Comparison of ENCODE assay signal across 8 cellular contexts in the genomic region with DNA sequence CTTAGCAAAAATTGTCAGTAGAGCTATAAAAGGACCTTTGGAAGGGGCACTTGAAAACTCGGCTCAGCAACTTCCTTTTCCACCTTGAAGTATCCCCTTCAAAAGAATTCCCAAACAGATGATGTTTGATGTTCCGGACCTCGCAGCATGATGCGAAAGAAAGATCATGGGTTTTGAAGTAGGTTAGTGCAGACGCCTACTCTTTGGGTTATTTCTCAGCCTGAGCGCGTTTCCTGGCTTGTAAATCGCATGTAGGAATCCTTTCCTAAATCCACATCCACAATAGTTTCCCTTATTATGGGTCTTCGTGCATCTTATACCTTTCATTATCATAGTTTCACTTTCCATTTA. TPM values are rescaled to one million over a fixed set of nuclear protein-coding genes. Genes with fewer than 3 reads are reported as not detected.
DNase-seq lines count a peak whose midpoint lies in the region; ATAC-seq, FAIRE-seq and TF ChIP-seq lines count a peak whose summit lies in the region.

No MANE protein-coding gene starts in this region.

- H3K4me3 Mint-ChIP-seq in chondrocyte (ENCODE audit: unreplicated experiment), result peak overlapping the region; percentile 85
- H3K4me3 Mint-ChIP-seq in naive thymus-derived CD4-positive, alpha-beta T cell, result peak overlapping the region; percentile 89 to 97 (median 95)

- H3K9me3 Mint-ChIP-seq in chondrocyte (ENCODE audit: low read depth), result no peaks in the 10 kb centered on the region
- peaks cover 0 to 2% (median 0%) of the 10 kb centered on the region in 11 donors for H3K9me3 Mint-ChIP-seq in naive thymus-derived CD4-positive, alpha-beta T cell

- no peak for ATAC-seq in naive thymus-derived CD4-positive, alpha-beta T cell
- no peak for ATAC-seq in HG03520 (IDR thresholded peaks at IDR 0.05; ENCODE audit: unreplicated experiment)

- H3K27ac ChIP-seq in naive thymus-derived CD4-positive, alpha-beta T cell (ENCODE audit: low read depth, low read length), result peak overlapping the region; percentile 99

- peak overlapping the region; percentile 89 for H3K27ac Mint-ChIP-seq in chondrocyte (ENCODE audit: unreplicated experiment)
- peak overlapping the region; percentile 96 to 99 (median 98) for H3K27ac Mint-ChIP-seq in naive thymus-derived CD4-positive, alpha-beta T cell

- no peaks in the 10 kb centered on the region for H3K27me3 ChIP-seq in naive thymus-derived CD4-positive, alpha-beta T cell (ENCODE audit: control insufficient read depth in 2 of 2, insufficient read depth in 2 of 2, low read length in 2 of 2)

- peaks cover 7% of the 10 kb centered on the region for H3K27me3 Mint-ChIP-seq in chondrocyte (ENCODE audit: low read depth)
- H3K27me3 Mint-ChIP-seq in naive thymus-derived CD4-positive, alpha-beta T cell, result peaks cover 0 to 12% (median 0%) of the 10 kb centered on the region in 5 donors

- peaks cover 0 to 12% of the 10 kb centered on the region in 2 donors for H3K4me1 ChIP-seq in naive thymus-derived CD4-positive, alpha-beta T cell (ENCODE audit: control insufficient read depth in 2 of 2, insufficient read depth in 2 of 2, low read length in 2 of 2)

- peaks cover 21% of the 10 kb centered on the region for H3K4me1 Mint-ChIP-seq in chondrocyte (ENCODE audit: low read depth)
- H3K4me1 Mint-ChIP-seq in naive thymus-derived CD4-positive, alpha-beta T cell, result peaks cover 19 to 49% (median 43%) of the 10 kb centered on the region in 7 donors

- FAIRE-seq in urothelium cell line (lab: Jason Lieb, UNC), result no peak

- H3K36me3 Mint-ChIP-seq in chondrocyte (ENCODE audit: low read depth), result no peaks in the 10 kb centered on the region
- H3K36me3 Mint-ChIP-seq in naive thymus-derived CD4-positive, alpha-beta T cell, result peaks cover 0 to 20% (median 3%) of the 10 kb centered on the region in 5 donors

- TF ChIP-seq CTCF in LNCaP clone FGC (IDR thresholded peaks at IDR 0.05; ENCODE audit: control insufficient read depth, extremely low read depth, insufficient read depth), result no peak
- TF ChIP-seq CTCF in chondrocyte (IDR thresholded peaks at IDR 0.05), result no peak

- peaks cover 0 to 7% (median 0%) of the 10 kb centered on the region in 3 experiments for H3K36me3 ChIP-seq in naive thymus-derived CD4-positive, alpha-beta T cell (ENCODE audit: control insufficient read depth in 2 of 3, insufficient read depth in 3 of 3, low read length in 3 of 3)

- CTCF ChIA-PET in naive thymus-derived CD4-positive, alpha-beta T cell (lab: Charles Lee), result no interaction called here

- POLR2A ChIA-PET in naive thymus-derived CD4-positive, alpha-beta T cell (lab: Charles Lee), result interaction anchor here (0.8 to 1.8 kb wide), 2 partner anchors 186 to 1610 kb away, joined by 3 to 5 read pairs; no protein-coding TSS in a partner anchor

- intact Hi-C loops in naive thymus-derived CD4-positive, alpha-beta T cell (cut with micrococcal nuclease), result loop anchor here (2.0 to 10.0 kb wide), 22 partner anchors 78 to 1904 kb away; a partner anchor contains a TSS

- DNase-seq in AG08395 (ENCODE audit: low spot score), result peak; percentile 11
- no peak for DNase-seq in LNCaP clone FGC (ENCODE audit: low read depth)
- DNase-seq in chondrocyte (ENCODE audit: low spot score), result no peak
- no peak for DNase-seq in naive thymus-derived CD4-positive, alpha-beta T cell
- DNase-seq in Ammon's horn (ENCODE audit: low spot score), result no peak
- DNase-seq in urothelium cell line (ENCODE audit: low spot score), result no peak
- DNase-seq in NCI-H446 (lab: John Stamatoyannopoulos, UW), result no peak

- no peaks in the 10 kb centered on the region for H3K9me3 ChIP-seq in naive thymus-derived CD4-positive, alpha-beta T cell (ENCODE audit: control insufficient read depth in 2 of 3, low read length in 3 of 3)

- H3K4me3 ChIP-seq in LNCaP clone FGC (ENCODE audit: low read depth, low read length), result peak overlapping the region; percentile 59
- peak overlapping the region; percentile 84 for H3K4me3 ChIP-seq in naive thymus-derived CD4-positive, alpha-beta T cell (ENCODE audit: low read length)

RNA-seq across cellular contexts. Expression of a gene that starts 0.6 kb away (rescaled TPM):
- 18.0 to 22.8 TPM (median 19.9 TPM) in 3 replicates for total RNA-seq in chondrocyte
- 10 to 100 TPM; 18.3 to 52.4 (median 23.2) TPM for total RNA-seq in naive thymus-derived CD4-positive, alpha-beta T cell
- polyA plus RNA-seq in naive thymus-derived CD4-positive, alpha-beta T cell, result 10 to 100 TPM; 37.0 to 42.0 TPM
